Comparison of ENCODE assay signal across 25 cellular contexts in genomic region chr2:174997110-174997509, GRCh38.
"Had no signal": no experiment of that assay in that cellular context is flagged by ENCODE, and none has a peak within 500 bp of the region (broad histone marks: within the 10 kb centered on the region; RNA-seq: fewer than 3 reads in every experiment).

No MANE protein-coding gene starts in this region.

- H3K9me3 ChIP-seq: adrenal gland, gastroesophageal sphincter, heart left ventricle, lower lobe of right lung, spleen, thoracic aorta, vagina had no signal

- H3K4me3 ChIP-seq: adrenal gland, gastroesophageal sphincter, heart left ventricle, lower lobe of right lung, spleen, thoracic aorta, vagina had no signal

- FAIRE-seq: astrocyte, bronchial epithelial cell, keratinocyte had no signal

- H3K27me3 ChIP-seq: adrenal gland, gastroesophageal sphincter, heart left ventricle, vagina had no signal

- H3K36me3 Mint-ChIP-seq: natural killer cell, T-cell had no signal

- H3K36me3 ChIP-seq: adrenal gland, gastroesophageal sphincter, heart left ventricle, lower lobe of right lung, spleen, thoracic aorta, vagina had no signal

- ATAC-seq: activated T-helper 17 cell treated with anti-CD3 and anti-CD28 coated beads, Interleukin-2, amount 50 U/mL, for 72 hours; gastroesophageal sphincter; heart left ventricle; left lobe of liver; lower lobe of right lung; natural killer cell; T-cell had no signal

- H3K27ac ChIP-seq: lower lobe of right lung, thoracic aorta, vagina had no signal

- DNase-seq: activated CD4-positive, alpha-beta T cell treated with anti-CD3 and anti-CD28 coated beads for 1 hour; activated T-cell treated with anti-CD3 and anti-CD28 coated beads, Interleukin-2, amount 50 U/mL, for 1 hour; cortex of kidney; endodermal cell; heart left ventricle; lower lobe of right lung; natural killer cell; retina; spleen; stimulated activated CD4-positive, alpha-beta T cell treated with anti-CD3 and anti-CD28 coated beads, Interleukin-4, amount 100 ng/mL, for 1 hour; stimulated activated naive CD4-positive, alpha-beta T cell; T-cell; T-helper 9 cell had no signal

- H3K27ac Mint-ChIP-seq: activated naive CD8-positive, alpha-beta T cell; activated T-helper 17 cell treated with anti-CD3 and anti-CD28 coated beads, Interleukin-2, amount 50 U/mL, for 72 hours; endodermal cell; natural killer cell; progenitor cell of endocrine pancreas; T-cell had no signal

- H3K4me3 Mint-ChIP-seq: activated naive CD8-positive, alpha-beta T cell; activated T-helper 17 cell treated with anti-CD3 and anti-CD28 coated beads, Interleukin-2, amount 50 U/mL, for 72 hours; endodermal cell; natural killer cell; T-cell; type B pancreatic cell had no signal

- H3K9me3 Mint-ChIP-seq: activated T-helper 17 cell treated with anti-CD3 and anti-CD28 coated beads, Interleukin-2, amount 50 U/mL, for 72 hours; endodermal cell; natural killer cell; T-cell; type B pancreatic cell had no signal

- H3K4me1 Mint-ChIP-seq: activated T-helper 17 cell treated with anti-CD3 and anti-CD28 coated beads, Interleukin-2, amount 50 U/mL, for 72 hours; endodermal cell; natural killer cell; T-cell had no signal

- H3K27me3 Mint-ChIP-seq: progenitor cell of endocrine pancreas, type B pancreatic cell had no signal
